9 cellular contexts compared by ENCODE assay signal in genomic region chr2:120313695-120314615, GRCh38. TPM values are rescaled to one million over a fixed set of nuclear protein-coding genes. Genes with fewer than 3 reads are reported as not detected.
A peak's percentile ranks its signal among the peaks of the same experiment; 100 is the strongest.
DNase-seq lines count a peak whose midpoint lies in the region; ATAC-seq and TF ChIP-seq lines count a peak whose summit lies in the region.
"Had no signal": no experiment of that assay in that cellular context is flagged by ENCODE, and none has a peak within 500 bp of the region (broad histone marks: within the 10 kb centered on the region; RNA-seq: fewer than 3 reads in every experiment).

No MANE protein-coding gene starts in this region.

- peaks cover 0 to 54% (median 15%) of the 10 kb centered on the region in 3 experiments for H3K27me3 ChIP-seq in neuronal stem cell (ENCODE audit: control insufficient read depth in 3 of 3, insufficient read depth in 3 of 3, low read depth in 1 of 3, low read length in 3 of 3)

- peak overlapping the region; percentile 41 for H3K18ac ChIP-seq in neuronal stem cell (ENCODE audit: low read length)

- no peak overlapping the region for H3K4ac ChIP-seq in neuronal stem cell (ENCODE audit: low read length)

- H3K79me1 ChIP-seq in neuronal stem cell (ENCODE audit: low read depth, low read length), result no peaks in the 10 kb centered on the region

- H3K27ac ChIP-seq in C4-2B, result peak overlapping the region; percentile 44
- H3K27ac ChIP-seq in neuronal stem cell (replicated peaks; ENCODE audit: low read length), result no peak overlapping the region

- H3K23ac ChIP-seq in neuronal stem cell (ENCODE audit: low read depth, low read length, poor library complexity), result peak overlapping the region; percentile 76

- H3K9me3 ChIP-seq in neuronal stem cell (replicated peaks in 1 of 2; ENCODE audit: control insufficient read depth in 2 of 2, insufficient read depth in 1 of 2, low read depth in 1 of 2, low read length in 2 of 2), result no peaks in the 10 kb centered on the region

- peak overlapping the region; percentile 18 for H3K27ac Mint-ChIP-seq in endothelial cell (ENCODE audit: unreplicated experiment)
- H3K27ac Mint-ChIP-seq in mesothelial cell of epicardium, result no peak overlapping the region

- H3K36me3 ChIP-seq in neuronal stem cell (replicated peaks in 1 of 2; ENCODE audit: control insufficient read depth in 2 of 2, insufficient read depth in 2 of 2, low read length in 2 of 2), result no peaks in the 10 kb centered on the region

- peak overlapping the region; percentile 6 for H3K9ac ChIP-seq in neuronal stem cell (ENCODE audit: low read depth, low read length, poor library complexity)

- no peak overlapping the region for H3K14ac ChIP-seq in neuronal stem cell (ENCODE audit: low read length)

- H3K4me1 Mint-ChIP-seq in endothelial cell (ENCODE audit: unreplicated experiment), result peaks cover 28% of the 10 kb centered on the region
- H3K4me1 Mint-ChIP-seq in mesothelial cell of epicardium, result peaks cover 13% of the 10 kb centered on the region

- no peak overlapping the region for H2BK5ac ChIP-seq in neuronal stem cell (ENCODE audit: low read length)

- H3K27me3 Mint-ChIP-seq in endothelial cell (ENCODE audit: unreplicated experiment) (peaks cover 17% of the 10 kb centered on the region), mesothelial cell of epicardium (ENCODE audit: low read depth) (peaks cover 31% of the 10 kb centered on the region)

- DNase-seq in NCI-H524 treated with DMSO at 0.1 percent for 48 hours (lab: John Stamatoyannopoulos, UW) (peak; percentile 61), endothelial cell (ENCODE audit: low spot score) (no peak), neuronal stem cell (ENCODE audit: low spot score) (no peak), NCI-H1417 treated with DMSO at 0.1 percent for 48 hours (lab: John Stamatoyannopoulos, UW) (no peak), NCI-H774 (lab: John Stamatoyannopoulos, UW) (no peak), mesothelial cell of epicardium (ENCODE audit: low spot score in 2 of 2, unreplicated experiment in 2 of 2) (no peak)

- no peak overlapping the region for H2BK120ac ChIP-seq in neuronal stem cell (ENCODE audit: low read depth, low read length)

- peak overlapping the region; percentile 43 for H3K4me2 ChIP-seq in neuronal stem cell (ENCODE audit: insufficient read depth, low read length, poor library complexity, severe bottlenecking)

- TF ChIP-seq CTCF in C4-2B (conservative IDR thresholded peaks at IDR 0.05) (no peak), endothelial cell (IDR thresholded peaks at IDR 0.05; ENCODE audit: unreplicated experiment) (no peak), mesothelial cell of epicardium (IDR thresholded peaks at IDR 0.05; ENCODE audit: unreplicated experiment) (no peak)

- H2BK12ac ChIP-seq in neuronal stem cell (ENCODE audit: low read length), result no peak overlapping the region

- no peak overlapping the region for H3K4me3 ChIP-seq in neuronal stem cell (ENCODE audit: low read length in 2 of 2)

- H3K9me3 Mint-ChIP-seq in endothelial cell (ENCODE audit: unreplicated experiment) (no peaks in the 10 kb centered on the region), mesothelial cell of epicardium (no peaks in the 10 kb centered on the region)

- no peak for ATAC-seq in GM18519 (IDR thresholded peaks at IDR 0.05; ENCODE audit: low FRiP score, unreplicated experiment)

- H3K36me3 Mint-ChIP-seq in endothelial cell (ENCODE audit: low read depth, unreplicated experiment) (peaks cover 3% of the 10 kb centered on the region), mesothelial cell of epicardium (no peaks in the 10 kb centered on the region)

- WGBS in neuronal stem cell (ENCODE audit: extremely low coverage in 2 of 2, insufficient read length in 2 of 2, insufficient replicate concordance in 1 of 2), 2 donors, result no CpG with 5 or more reads among the region's 39 CpGs

- H2AFZ ChIP-seq in neuronal stem cell (ENCODE audit: low read length), result no peak overlapping the region

- H4K91ac ChIP-seq in neuronal stem cell (ENCODE audit: low read depth, low read length, poor library complexity), result no peak overlapping the region

- H3K4me3 Mint-ChIP-seq in endothelial cell (ENCODE audit: unreplicated experiment), result no peak overlapping the region
- H3K4me3 Mint-ChIP-seq in mesothelial cell of epicardium, result no peak overlapping the region

- H4K8ac ChIP-seq in neuronal stem cell (ENCODE audit: low read depth, low read length), result no peak overlapping the region

- peak overlapping the region; percentile 67 for H2AK5ac ChIP-seq in neuronal stem cell (ENCODE audit: low read depth, low read length)

- H2BK15ac ChIP-seq in neuronal stem cell (ENCODE audit: low read length), result peak overlapping the region; percentile 27

- peaks cover 2% of the 10 kb centered on the region in 2 donors for H3K4me1 ChIP-seq in neuronal stem cell (ENCODE audit: control insufficient read depth in 2 of 2, insufficient read depth in 1 of 2, low read depth in 1 of 2, low read length in 2 of 2)

RNA-seq across cellular contexts. Expression of gene INHBB, which starts 32.0 kb away (rescaled TPM):
- total RNA-seq in endothelial cell (ENCODE audit: unreplicated experiment), result 4.7 TPM
- polyA plus RNA-seq in neuronal stem cell (2013, experiment 1 of 2), result not detected
- 0.01 TPM for polyA plus RNA-seq in neuronal stem cell (2013, experiment 2 of 2)
- total RNA-seq in mesothelial cell of epicardium, result not detected in 3 replicates
- polyA plus RNA-seq: neural cell had no signal
